In the genomic region with DNA sequence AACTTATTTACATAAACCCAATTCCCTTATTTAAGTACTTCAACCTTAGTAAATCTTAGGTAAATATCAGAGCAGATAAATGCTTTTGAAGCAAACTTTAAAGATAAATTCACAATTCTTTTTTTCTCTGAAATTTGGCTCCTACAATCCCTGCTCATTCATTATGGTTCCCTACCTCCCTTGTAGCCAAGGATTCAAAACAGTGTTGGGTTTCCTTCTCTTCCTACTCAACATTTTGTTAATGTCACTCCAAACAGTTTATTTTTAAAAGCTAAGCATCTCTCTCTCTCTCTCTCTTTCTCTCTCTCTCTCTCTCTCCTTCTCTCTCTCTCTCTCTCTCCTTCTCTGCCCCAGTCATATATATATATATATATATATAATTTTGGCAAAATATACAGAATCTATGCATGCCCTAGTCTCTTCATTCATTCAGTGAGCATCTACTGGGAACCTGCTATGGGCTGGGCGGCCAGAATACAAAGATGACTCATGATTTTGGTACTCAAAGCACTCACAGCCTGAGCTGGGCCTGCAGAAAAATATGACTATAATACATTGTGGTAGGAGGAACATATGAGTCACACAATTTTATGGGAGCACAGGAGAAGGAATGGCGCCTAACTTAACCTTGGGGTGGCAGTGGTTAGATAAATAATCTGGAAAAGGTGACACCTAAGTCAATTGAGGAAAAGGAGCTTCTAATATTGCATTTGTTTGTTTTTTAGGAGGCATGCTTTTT, we compare ENCODE assay signal across 11 cellular contexts.
DNase-seq lines count a peak whose midpoint lies in the region; ATAC-seq and TF ChIP-seq lines count a peak whose summit lies in the region.
"Had no signal": no experiment of that assay in that cellular context is flagged by ENCODE, and none has a peak within 500 bp of the region (broad histone marks: within the 10 kb centered on the region; RNA-seq: fewer than 3 reads in every experiment).

No MANE protein-coding gene starts in this region.

- no peaks in the 10 kb centered on the region for H3F3A ChIP-seq in PC-3 (ENCODE audit: low read length, unreplicated experiment)

- H3K4me3 ChIP-seq in PC-3 (ENCODE audit: low read length): no peak overlapping the region

- H3K9ac ChIP-seq in PC-3 (ENCODE audit: low read length): no peak overlapping the region
- H3K9ac ChIP-seq: parathyroid adenoma had no signal

- H3K9me2 ChIP-seq in PC-3 (replicated peaks; ENCODE audit: low read length): no peaks in the 10 kb centered on the region

- DNase-seq in GM04504 (ENCODE audit: low read depth) (peak; percentile 76), PC-3 (peak; percentile 96), fibroblast of gingiva (ENCODE audit: low read depth) (peak; percentile 71), pulmonary artery endothelial cell (ENCODE audit: low read depth, low spot score) (peak; percentile 65), NCI-H2107 (lab: John Stamatoyannopoulos, UW) (no peak), NCI-H2227 (lab: John Stamatoyannopoulos, UW; ENCODE audit: unreplicated experiment) (no peak), NCI-H748 treated with DMSO at 0.1 percent for 48 hours (lab: John Stamatoyannopoulos, UW) (no peak)
- DNase-seq: activated CD8-positive, alpha-beta memory T cell treated with anti-CD3 and anti-CD28 coated beads for 24 hours; NCI-H526 treated with DMSO at 0.1 percent for 48 hours had no signal

- no peak for TF ChIP-seq CTCF in PC-3 (conservative IDR thresholded peaks at IDR 0.05; ENCODE audit: low read depth, low read length)

- CTCF ChIA-PET in PC-3 (lab: Charles Lee): no interaction called here

- intact Hi-C loops in PC-3 (cut with micrococcal nuclease): no loop called here

- BruUV-seq in PC-3 (replicated peaks; lab: Mats Ljungman, UMichigan): no TSS peak

- ATAC-seq in PC-3 (peak; percentile 100), GM18517 (IDR thresholded peaks at IDR 0.05; ENCODE audit: unreplicated experiment) (no peak)

- H3K27ac ChIP-seq in PC-3 (ENCODE audit: low read length): 0 out of 2 replicates have a peak overlapping the region, but pooled peaks have one; percentile 12
- H3K27ac ChIP-seq: parathyroid adenoma had no signal

- H3K79me2 ChIP-seq in PC-3 (ENCODE audit: low read length): no peaks in the 10 kb centered on the region
- H3K79me2 ChIP-seq: parathyroid adenoma had no signal

- no peaks in the 10 kb centered on the region for H3K27me3 ChIP-seq in PC-3 (ENCODE audit: low read length)

- no peak overlapping the region for H2AFZ ChIP-seq in PC-3 (ENCODE audit: low read length)
- H2AFZ ChIP-seq: parathyroid adenoma had no signal

- no peaks in the 10 kb centered on the region for H4K20me1 ChIP-seq in PC-3 (ENCODE audit: low read length)

- H3K4me2 ChIP-seq in PC-3 (ENCODE audit: low read length): peak overlapping the region; percentile 52

- no peaks in the 10 kb centered on the region for H3K36me3 ChIP-seq in PC-3 (ENCODE audit: low read depth, low read length)

- POLR2A ChIA-PET in PC-3 (lab: Charles Lee; ENCODE audit: unreplicated experiment): interaction anchor here (0.6 to 0.7 kb wide), 2 partner anchors 28 to 31 kb away, joined by 4 to 8 read pairs; no protein-coding TSS in a partner anchor

- peaks cover 19% of the 10 kb centered on the region for H3K4me1 ChIP-seq in PC-3 (ENCODE audit: insufficient read depth, low read length)
- H3K4me1 ChIP-seq: parathyroid adenoma had no signal

- H3K9me3 ChIP-seq in PC-3 (ENCODE audit: low read length): no peaks in the 10 kb centered on the region

Comparison
In these comparisons a context has a peak if more than half of its experiments do, and no peak if none do; other contexts are left out.
1. DNase-seq: peak in GM04504 (single experiment), PC-3 (single experiment), fibroblast of gingiva (single experiment) and pulmonary artery endothelial cell (single experiment); none in NCI-H2107 (single experiment), NCI-H2227 (single experiment) and NCI-H748 treated with DMSO at 0.1 percent for 48 hours (single experiment).